Comparison of ENCODE assay signal across 14 cellular contexts in the genomic region with DNA sequence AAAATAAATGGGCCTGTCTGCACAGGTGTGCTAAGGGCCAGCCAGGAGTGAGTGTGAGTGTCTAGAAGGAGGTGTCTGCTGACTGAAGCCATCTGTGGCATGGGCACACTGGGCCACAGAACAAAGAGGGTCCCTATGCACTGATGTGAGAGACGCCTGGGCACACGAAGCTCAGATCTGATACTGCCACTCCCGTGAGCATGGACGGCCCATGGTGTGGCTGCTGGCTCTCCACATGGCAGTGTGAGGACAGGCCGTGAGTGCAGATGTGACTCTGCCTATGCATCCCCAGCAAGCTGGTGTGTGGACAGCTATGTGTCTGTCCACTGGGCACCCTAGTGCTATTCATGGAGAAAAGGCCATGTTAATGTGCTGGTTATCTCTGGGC. TPM values are rescaled to one million over a fixed set of nuclear protein-coding genes. Genes with fewer than 3 reads are reported as not detected.
DNase-seq lines count a peak whose midpoint lies in the region; ATAC-seq and TF ChIP-seq lines count a peak whose summit lies in the region.
"Had no signal": no experiment of that assay in that cellular context is flagged by ENCODE, and none has a peak within 500 bp of the region (broad histone marks: within the 10 kb centered on the region; RNA-seq: fewer than 3 reads in every experiment).

No MANE protein-coding gene starts in this region.

- H3K4me2 ChIP-seq in parathyroid adenoma (ENCODE audit: low read length): no peak overlapping the region

- H3K27me3 ChIP-seq in parathyroid adenoma (ENCODE audit: control insufficient read depth, insufficient read depth, low read length): no peaks in the 10 kb centered on the region
- H3K27me3 ChIP-seq: BE2C had no signal

- no peak overlapping the region for H3K4me3 Mint-ChIP-seq in natural killer cell treated with Interleukin-12 subunit alpha and Interleukin-12 subunit beta and Interleukin-15 and Interleukin-18, amount 100 ng/mL, for 72 hours
- H3K4me3 Mint-ChIP-seq in natural killer cell: no peak overlapping the region
- H3K4me3 Mint-ChIP-seq: CD4-positive, alpha-beta memory T cell had no signal

- TF ChIP-seq CTCF in natural killer cell (IDR thresholded peaks at IDR 0.05) (no peak), parathyroid adenoma (IDR thresholded peaks at IDR 0.05) (no peak)

- H3K27ac ChIP-seq in parathyroid adenoma: no peak overlapping the region
- H3K27ac ChIP-seq: C4-2B had no signal

- peak overlapping the region; percentile 28 for H2AFZ ChIP-seq in parathyroid adenoma

- no peaks in the 10 kb centered on the region for H3K9me3 Mint-ChIP-seq in natural killer cell treated with Interleukin-12 subunit alpha and Interleukin-12 subunit beta and Interleukin-15 and Interleukin-18, amount 100 ng/mL, for 72 hours
- no peaks in the 10 kb centered on the region for H3K9me3 Mint-ChIP-seq in natural killer cell
- H3K9me3 Mint-ChIP-seq: CD4-positive, alpha-beta memory T cell had no signal

- H3K79me2 ChIP-seq in parathyroid adenoma: no peaks in the 10 kb centered on the region

- H3K4me3 ChIP-seq in parathyroid adenoma (ENCODE audit: low read depth, low read length): no peak overlapping the region

- H3K27ac Mint-ChIP-seq in natural killer cell treated with Interleukin-12 subunit alpha and Interleukin-12 subunit beta and Interleukin-15 and Interleukin-18, amount 100 ng/mL, for 72 hours: no peak overlapping the region
- H3K27ac Mint-ChIP-seq in natural killer cell: no peak overlapping the region

- peaks cover 14% of the 10 kb centered on the region for H3K4me1 ChIP-seq in parathyroid adenoma
- H3K4me1 ChIP-seq: BE2C had no signal

- H3K9me3 ChIP-seq in parathyroid adenoma (ENCODE audit: control insufficient read depth, low read length): no peaks in the 10 kb centered on the region
- H3K9me3 ChIP-seq: BE2C had no signal

- no peaks in the 10 kb centered on the region for H3K36me3 Mint-ChIP-seq in natural killer cell treated with Interleukin-12 subunit alpha and Interleukin-12 subunit beta and Interleukin-15 and Interleukin-18, amount 100 ng/mL, for 72 hours
- H3K36me3 Mint-ChIP-seq in natural killer cell: no peaks in the 10 kb centered on the region
- H3K36me3 Mint-ChIP-seq: CD4-positive, alpha-beta memory T cell had no signal

- H3K36me3 ChIP-seq in parathyroid adenoma (ENCODE audit: control insufficient read depth, insufficient read depth, low read length): no peaks in the 10 kb centered on the region
- H3K36me3 ChIP-seq: BE2C had no signal

- ATAC-seq in natural killer cell treated with Interleukin-12 subunit alpha and Interleukin-12 subunit beta and Interleukin-15 and Interleukin-18, amount 100 ng/mL, for 72 hours: no peak
- ATAC-seq in natural killer cell (no peak), GM21786 (IDR thresholded peaks at IDR 0.05; ENCODE audit: unreplicated experiment) (no peak)
- ATAC-seq: HCT116 had no signal

- intact Hi-C loops in natural killer cell (cut with micrococcal nuclease): no loop called here

- H3K4me1 Mint-ChIP-seq in natural killer cell treated with Interleukin-12 subunit alpha and Interleukin-12 subunit beta and Interleukin-15 and Interleukin-18, amount 100 ng/mL, for 72 hours (ENCODE audit: low read depth in 2 of 2): no peaks in the 10 kb centered on the region
- no peaks in the 10 kb centered on the region for H3K4me1 Mint-ChIP-seq in natural killer cell
- H3K4me1 Mint-ChIP-seq: CD4-positive, alpha-beta memory T cell had no signal

- H3K9ac ChIP-seq in parathyroid adenoma: no peak overlapping the region

- peak; percentile 8 for DNase-seq in natural killer cell treated with Interleukin-12 subunit alpha and Interleukin-12 subunit beta and Interleukin-15 and Interleukin-18, amount 100 ng/mL, for 72 hours (ENCODE audit: low spot score)
- DNase-seq in natural killer cell: no peak
- peak; percentile 30 for DNase-seq in islet precursor cell
- no peak for DNase-seq in stimulated activated CD4-positive, alpha-beta T cell treated with anti-CD3 and anti-CD28 coated beads, Interleukin-1b, Interleukin-23, amount 100 ng/mL, for 48 hours
- no peak for DNase-seq in NOMO-1 (lab: John Stamatoyannopoulos, UW; ENCODE audit: unreplicated experiment in 2 of 2)
- DNase-seq: BE2C; CD4-positive, alpha-beta memory T cell; DMS79 treated with DMSO at 0.1 percent for 48 hours had no signal

- H3K27me3 Mint-ChIP-seq in natural killer cell treated with Interleukin-12 subunit alpha and Interleukin-12 subunit beta and Interleukin-15 and Interleukin-18, amount 100 ng/mL, for 72 hours: no peaks in the 10 kb centered on the region
- no peaks in the 10 kb centered on the region for H3K27me3 Mint-ChIP-seq in natural killer cell (ENCODE audit: low read depth in 2 of 2)

RNA-seq across cellular contexts. Expression of a gene that starts 12.8 kb away (rescaled TPM):
- total RNA-seq in natural killer cell treated with Interleukin-12 subunit alpha and Interleukin-12 subunit beta and Interleukin-15 and Interleukin-18, amount 100 ng/mL, for 72 hours: not detected
- not detected for total RNA-seq in natural killer cell
- total RNA-seq: CD4-positive, alpha-beta memory T cell; H4 had no signal

RNA-seq across cellular contexts. Expression of a gene that starts 30.6 kb away (rescaled TPM):
- total RNA-seq in natural killer cell treated with Interleukin-12 subunit alpha and Interleukin-12 subunit beta and Interleukin-15 and Interleukin-18, amount 100 ng/mL, for 72 hours: 100 to 1,000 TPM; 101 to 229 TPM
- 10 to 100 TPM; 30.1 to 38.3 (median 38.1) TPM for total RNA-seq in natural killer cell

RNA-seq across cellular contexts. Expression of a gene that starts 35.3 kb away (rescaled TPM):
- under 1 TPM in 1 of 2 donors, not detected in 1; 0.24 TPM for total RNA-seq in natural killer cell treated with Interleukin-12 subunit alpha and Interleukin-12 subunit beta and Interleukin-15 and Interleukin-18, amount 100 ng/mL, for 72 hours
- not detected for total RNA-seq in natural killer cell
- total RNA-seq: H4, HepG2 had no signal

RNA-seq across cellular contexts. Expression of a gene that starts 46.8 kb away (rescaled TPM):
- total RNA-seq in natural killer cell treated with Interleukin-12 subunit alpha and Interleukin-12 subunit beta and Interleukin-15 and Interleukin-18, amount 100 ng/mL, for 72 hours: 10 to 100 TPM; 93.1 to 99.3 TPM
- 100 to 1,000 TPM in 1 of 3 donors, 10 to 100 TPM in 2; 72.4 to 107 (median 87.1) TPM for total RNA-seq in natural killer cell

RNA-seq across cellular contexts. Expression of a gene that starts 49.8 kb away (rescaled TPM):
- 1 to 10 TPM; 1.0 to 2.4 TPM for total RNA-seq in natural killer cell treated with Interleukin-12 subunit alpha and Interleukin-12 subunit beta and Interleukin-15 and Interleukin-18, amount 100 ng/mL, for 72 hours
- 1 to 10 TPM; 3.3 to 9.0 (median 6.4) TPM for total RNA-seq in natural killer cell

Comparison
In these comparisons a context has a peak if more than half of its experiments do, and no peak if none do; other contexts are left out.
1. DNase-seq: peak in natural killer cell treated with Interleukin-12 subunit alpha and Interleukin-12 subunit beta and Interleukin-15 and Interleukin-18, amount 100 ng/mL, for 72 hours (single experiment) and islet precursor cell (single experiment); none in natural killer cell (single experiment), stimulated activated CD4-positive, alpha-beta T cell treated with anti-CD3 and anti-CD28 coated beads, Interleukin-1b, Interleukin-23, amount 100 ng/mL, for 48 hours (single experiment) and NOMO-1 (0 of 2).